Comparison of ENCODE assay signal across 8 cellular contexts in the genomic region with DNA sequence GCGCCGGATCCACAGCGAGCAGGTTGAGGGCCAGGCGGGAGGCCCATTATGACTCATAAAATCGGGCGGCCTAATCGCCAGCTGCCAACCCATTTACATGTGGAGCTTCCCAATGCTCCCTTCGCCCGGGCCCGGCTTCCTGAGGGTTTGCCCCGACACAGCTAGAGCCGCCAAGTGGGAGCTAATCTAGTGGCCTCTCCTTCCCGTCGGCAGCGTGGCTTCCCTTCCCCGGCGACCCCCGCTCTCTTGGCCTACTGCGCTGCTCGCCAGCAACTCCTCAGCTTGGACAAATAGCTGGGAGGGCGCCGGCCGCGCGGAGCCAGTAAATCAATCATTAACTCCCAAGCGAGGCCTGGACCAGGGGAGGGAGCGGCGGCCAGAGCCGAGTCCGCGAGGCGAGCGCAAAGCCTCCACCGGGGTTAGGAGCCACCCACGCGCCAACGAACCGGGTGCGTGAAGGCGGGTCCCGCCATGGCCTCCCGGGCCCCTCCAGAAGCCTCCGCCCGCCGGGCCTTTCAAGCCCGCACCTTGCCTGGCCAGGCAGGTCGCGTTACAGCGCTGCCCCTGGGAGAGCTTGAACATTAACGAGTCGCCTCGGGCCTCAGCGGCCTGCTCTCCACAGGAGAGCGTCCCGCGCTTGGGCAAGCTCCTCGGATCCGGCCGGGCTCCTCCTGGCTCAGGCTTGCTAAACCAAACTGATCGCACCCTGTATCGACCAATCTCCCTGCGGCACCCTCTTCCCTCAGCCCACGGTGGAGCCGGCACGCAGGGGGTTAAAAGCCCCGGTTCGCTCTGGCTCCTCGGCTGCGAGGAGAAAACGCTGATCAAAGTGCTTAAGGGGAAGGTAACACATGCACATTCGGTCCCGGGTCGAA. TPM values are rescaled to one million over a fixed set of nuclear protein-coding genes. Genes with fewer than 3 reads are reported as not detected.
A peak's percentile ranks its signal among the peaks of the same experiment; 100 is the strongest.
DNase-seq lines count a peak whose midpoint lies in the region; ATAC-seq and TF ChIP-seq lines count a peak whose summit lies in the region.

No MANE protein-coding gene starts in this region.

- H3K9me3 ChIP-seq in right cardiac atrium (ENCODE audit: control insufficient read depth, low read length), result no peaks in the 10 kb centered on the region

- intact Hi-C loops in activated T-helper 2 cell treated with anti-CD3 and anti-CD28 coated beads, Interferon-gamma antibody, Interleukin-2, Interleukin-4, amounts not matched to agents 10 μg/mL and 5 μg/mL and 100 μg/mL, durations not matched to agents 14 hours and 24 hours and 36 hours (cut with micrococcal nuclease), result no loop called here
- intact Hi-C loops in right cardiac atrium (cut with DNase I), result loop anchor here in 2 of 4 donors (5.0 to 10.0 kb wide), 2 partner anchors 39 to 46 kb away; no protein-coding TSS in a partner anchor

- H3K4me3 ChIP-seq in HL-60 (replicated peaks; ENCODE audit: insufficient read depth, low read length) (peak overlapping the region; percentile 34), right cardiac atrium (ENCODE audit: low read length) (peak overlapping the region; percentile 84)

- H3K4me1 Mint-ChIP-seq in activated T-helper 2 cell treated with anti-CD3 and anti-CD28 coated beads, Interferon-gamma antibody, Interleukin-2, Interleukin-4, amounts not matched to agents 10 μg/mL and 5 μg/mL and 100 μg/mL, durations not matched to agents 14 hours and 24 hours and 36 hours (ENCODE audit: low read depth), result peaks cover 16% of the 10 kb centered on the region

- DNase-seq in C1 segment of cervical spinal cord (lab: John Stamatoyannopoulos, UW), result peak in 10 of 14 donors; percentile 7 to 56 (median 36)
- no peak for DNase-seq in HL-60 (ENCODE audit: low read depth in 1 of 2, low spot score in 1 of 2)
- no peak for DNase-seq in activated T-helper 2 cell treated with anti-CD3 and anti-CD28 coated beads, Interferon-gamma antibody, Interleukin-2, Interleukin-4, amounts not matched to agents 10 μg/mL and 5 μg/mL and 100 μg/mL, durations not matched to agents 14 hours and 24 hours and 36 hours (ENCODE audit: low spot score)
- peak; percentile 54 to 76 (median 76) for DNase-seq in right cardiac atrium
- peak; percentile 78 for DNase-seq in retina

- no peaks in the 10 kb centered on the region for H3K9me3 Mint-ChIP-seq in activated T-helper 2 cell treated with anti-CD3 and anti-CD28 coated beads, Interferon-gamma antibody, Interleukin-2, Interleukin-4, amounts not matched to agents 10 μg/mL and 5 μg/mL and 100 μg/mL, durations not matched to agents 14 hours and 24 hours and 36 hours

- peaks cover 3% of the 10 kb centered on the region for H3K27me3 Mint-ChIP-seq in activated T-helper 2 cell treated with anti-CD3 and anti-CD28 coated beads, Interferon-gamma antibody, Interleukin-2, Interleukin-4, amounts not matched to agents 10 μg/mL and 5 μg/mL and 100 μg/mL, durations not matched to agents 14 hours and 24 hours and 36 hours (ENCODE audit: low read depth)

- H3K27ac ChIP-seq in HL-60 (replicated peaks) (peak overlapping the region; percentile 59; the same call in 1 of the 2 replicates), right cardiac atrium (ENCODE audit: low read length) (peak overlapping the region; percentile 82)

- peak overlapping the region; percentile 51 for H3K4me3 Mint-ChIP-seq in activated T-helper 2 cell treated with anti-CD3 and anti-CD28 coated beads, Interferon-gamma antibody, Interleukin-2, Interleukin-4, amounts not matched to agents 10 μg/mL and 5 μg/mL and 100 μg/mL, durations not matched to agents 14 hours and 24 hours and 36 hours (ENCODE audit: low read depth)

- no peak for TF ChIP-seq CTCF in HL-60 (IDR thresholded peaks at IDR 0.05; ENCODE audit: insufficient read depth, low read length)

- H3K4me1 ChIP-seq in right cardiac atrium (ENCODE audit: control insufficient read depth, insufficient read depth, low read length), result no peaks in the 10 kb centered on the region

- no peaks in the 10 kb centered on the region for H3K36me3 Mint-ChIP-seq in activated T-helper 2 cell treated with anti-CD3 and anti-CD28 coated beads, Interferon-gamma antibody, Interleukin-2, Interleukin-4, amounts not matched to agents 10 μg/mL and 5 μg/mL and 100 μg/mL, durations not matched to agents 14 hours and 24 hours and 36 hours (ENCODE audit: low read depth)

- WGBS in right cardiac atrium, result 28% methylated on average over 73 of the region's 73 CpGs

- ATAC-seq in right cardiac atrium (peak; percentile 3 to 11), GM21381 (IDR thresholded peaks at IDR 0.05; ENCODE audit: unreplicated experiment) (no peak), GM19328 (IDR thresholded peaks at IDR 0.05; ENCODE audit: unreplicated experiment) (no peak), GM19463 (IDR thresholded peaks at IDR 0.05; ENCODE audit: unreplicated experiment) (no peak)

- no peaks in the 10 kb centered on the region for H3K27me3 ChIP-seq in HL-60 (ENCODE audit: insufficient read depth, poor library complexity, severe bottlenecking)
- no peaks in the 10 kb centered on the region for H3K27me3 ChIP-seq in right cardiac atrium (ENCODE audit: control insufficient read depth, insufficient read depth)

- H3K27ac Mint-ChIP-seq in activated T-helper 2 cell treated with anti-CD3 and anti-CD28 coated beads, Interferon-gamma antibody, Interleukin-2, Interleukin-4, amounts not matched to agents 10 μg/mL and 5 μg/mL and 100 μg/mL, durations not matched to agents 14 hours and 24 hours and 36 hours, result no peak overlapping the region

RNA-seq across cellular contexts. Expression of gene BCOR, which starts 10.6 kb away (rescaled TPM):
- 74.6 and 82.2 TPM in 2 replicates for total RNA-seq in activated T-helper 2 cell treated with anti-CD3 and anti-CD28 coated beads, Interferon-gamma antibody, Interleukin-2, Interleukin-4, amounts not matched to agents 10 μg/mL and 5 μg/mL and 100 μg/mL, durations not matched to agents 14 hours and 24 hours and 36 hours
- 10 to 100 TPM; 18.1 to 30.1 (median 20.5) TPM for total RNA-seq in right cardiac atrium
- 11.1 TPM for polyA plus RNA-seq in right cardiac atrium

Comparison
In these comparisons a context has a peak if more than half of its experiments do, and no peak if none do; other contexts are left out.
1. DNase-seq: peak in C1 segment of cervical spinal cord (10 of 14), right cardiac atrium (3 of 3) and retina (single experiment); none in HL-60 (0 of 2) and activated T-helper 2 cell treated with anti-CD3 and anti-CD28 coated beads, Interferon-gamma antibody, Interleukin-2, Interleukin-4, amounts not matched to agents 10 μg/mL and 5 μg/mL and 100 μg/mL, durations not matched to agents 14 hours and 24 hours and 36 hours (single experiment).
2. ATAC-seq: peak in right cardiac atrium (2 of 2); none in GM21381 (single experiment), GM19328 (single experiment) and GM19463 (single experiment).